ENCODE assay signal across 1 cellular context in the genomic region with DNA sequence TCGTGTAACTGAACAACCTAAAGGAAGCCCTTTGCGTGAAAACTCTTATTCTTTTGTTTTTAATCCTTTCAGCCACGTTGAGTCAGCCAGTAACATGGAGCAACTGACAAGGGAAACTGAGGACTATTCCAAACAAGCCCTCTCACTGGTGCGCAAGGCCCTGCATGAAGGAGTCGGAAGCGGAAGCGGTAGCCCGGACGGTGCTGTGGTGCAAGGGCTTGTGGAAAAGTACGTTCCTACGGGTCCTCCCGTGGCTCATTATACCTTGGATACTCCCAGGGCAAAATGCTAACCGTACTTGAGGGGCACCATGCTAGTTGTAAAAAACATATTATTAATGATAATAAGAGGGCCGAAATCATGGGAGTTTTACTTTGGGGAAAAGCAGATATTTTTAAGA.
A peak's percentile ranks its signal among the peaks of the same experiment; 100 is the strongest.
TF ChIP-seq lines count a peak whose summit lies in the region.

No MANE protein-coding gene starts in this region.

TF ChIP-seq in K562, 482 proteins besides CTCF, POLR2A, EP300 and RAD21 (continued from another document):
- TF ChIP-seq, protein P1, sequence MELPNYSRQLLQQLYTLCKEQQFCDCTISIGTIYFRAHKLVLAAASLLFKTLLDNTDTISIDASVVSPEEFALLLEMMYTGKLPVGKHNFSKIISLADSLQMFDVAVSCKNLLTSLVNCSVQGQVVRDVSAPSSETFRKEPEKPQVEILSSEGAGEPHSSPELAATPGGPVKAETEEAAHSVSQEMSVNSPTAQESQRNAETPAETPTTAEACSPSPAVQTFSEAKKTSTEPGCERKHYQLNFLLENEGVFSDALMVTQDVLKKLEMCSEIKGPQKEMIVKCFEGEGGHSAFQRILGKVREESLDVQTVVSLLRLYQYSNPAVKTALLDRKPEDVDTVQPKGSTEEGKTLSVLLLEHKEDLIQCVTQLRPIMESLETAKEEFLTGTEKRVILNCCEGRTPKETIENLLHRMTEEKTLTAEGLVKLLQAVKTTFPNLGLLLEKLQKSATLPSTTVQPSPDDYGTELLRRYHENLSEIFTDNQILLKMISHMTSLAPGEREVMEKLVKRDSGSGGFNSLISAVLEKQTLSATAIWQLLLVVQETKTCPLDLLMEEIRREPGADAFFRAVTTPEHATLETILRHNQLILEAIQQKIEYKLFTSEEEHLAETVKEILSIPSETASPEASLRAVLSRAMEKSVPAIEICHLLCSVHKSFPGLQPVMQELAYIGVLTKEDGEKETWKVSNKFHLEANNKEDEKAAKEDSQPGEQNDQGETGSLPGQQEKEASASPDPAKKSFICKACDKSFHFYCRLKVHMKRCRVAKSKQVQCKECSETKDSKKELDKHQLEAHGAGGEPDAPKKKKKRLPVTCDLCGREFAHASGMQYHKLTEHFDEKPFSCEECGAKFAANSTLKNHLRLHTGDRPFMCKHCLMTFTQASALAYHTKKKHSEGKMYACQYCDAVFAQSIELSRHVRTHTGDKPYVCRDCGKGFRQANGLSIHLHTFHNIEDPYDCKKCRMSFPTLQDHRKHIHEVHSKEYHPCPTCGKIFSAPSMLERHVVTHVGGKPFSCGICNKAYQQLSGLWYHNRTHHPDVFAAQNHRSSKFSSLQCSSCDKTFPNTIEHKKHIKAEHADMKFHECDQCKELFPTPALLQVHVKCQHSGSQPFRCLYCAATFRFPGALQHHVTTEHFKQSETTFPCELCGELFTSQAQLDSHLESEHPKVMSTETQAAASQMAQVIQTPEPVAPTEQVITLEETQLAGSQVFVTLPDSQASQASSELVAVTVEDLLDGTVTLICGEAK (IDR thresholded peaks at IDR 0.05), result peak; percentile 73
- TF ChIP-seq, protein P1 (CRISPR knock-in tag; IDR thresholded peaks at IDR 0.05), result no peak
- TF ChIP-seq ZC3H11A (IDR thresholded peaks at IDR 0.05; ENCODE audit: low read depth, low read length), result no peak
- no peak for TF ChIP-seq ZNF584 (CRISPR knock-in tag; IDR thresholded peaks at IDR 0.05; ENCODE audit: low read depth)
- no peak for TF ChIP-seq ZNF184 (CRISPR knock-in tag; IDR thresholded peaks at IDR 0.05)
- TF ChIP-seq KHSRP (IDR thresholded peaks at IDR 0.05), result no peak
- TF ChIP-seq NRF1 (conservative IDR thresholded peaks at IDR 0.05 in 1 of 2, IDR thresholded peaks at IDR 0.05 in 1 of 2), result no peak
- TF ChIP-seq PPARD (CRISPR knock-in tag; IDR thresholded peaks at IDR 0.05), result no peak
- peak; percentile 85 for TF ChIP-seq ZNF407 (IDR thresholded peaks at IDR 0.05; ENCODE audit: low read depth)
- TF ChIP-seq, protein P2, sequence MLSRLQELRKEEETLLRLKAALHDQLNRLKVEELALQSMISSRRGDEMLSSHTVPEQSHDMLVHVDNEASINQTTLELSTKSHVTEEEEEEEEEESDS (CRISPR knock-in tag; IDR thresholded peaks at IDR 0.05), result no peak
- no peak for TF ChIP-seq MYC (IDR thresholded peaks at IDR 0.05; ENCODE audit: low read depth, low read length)
- no peak for TF ChIP-seq MYC (CRISPR knock-in tag; IDR thresholded peaks at IDR 0.05; ENCODE audit: borderline replicate concordance, low read depth)
- TF ChIP-seq OTX1 (CRISPR knock-in tag; IDR thresholded peaks at IDR 0.05), result no peak
- TF ChIP-seq ZBTB11 (CRISPR knock-in tag; IDR thresholded peaks at IDR 0.05), result peak in 1 of 3 experiments; percentile 47; a peak in 2 of 6 replicates
- TF ChIP-seq IRF9 (tag; IDR thresholded peaks at IDR 0.05), result no peak
